ENCODE assay signal across 2 cellular contexts in the genomic region with DNA sequence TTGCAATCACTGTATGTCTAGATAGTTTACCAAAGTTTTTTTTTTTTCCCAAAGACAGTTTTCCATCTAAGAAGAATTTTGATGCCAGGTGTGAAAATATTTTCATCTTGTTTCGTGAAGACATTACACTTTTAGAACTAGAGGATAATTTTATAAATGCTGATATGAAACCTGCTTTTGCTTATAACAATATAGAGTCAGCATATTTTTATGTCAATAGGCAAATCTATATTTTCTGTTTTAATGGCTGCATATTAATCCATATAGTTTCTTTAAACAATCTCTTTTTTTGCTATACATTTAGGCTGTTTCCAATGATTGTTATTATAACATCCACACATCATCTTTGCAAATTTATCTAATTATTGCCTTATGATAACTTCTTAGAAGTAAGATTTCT.
TF ChIP-seq lines count a peak whose summit lies in the region.

No MANE protein-coding gene starts in this region.

TF ChIP-seq in HepG2, 621 proteins besides CTCF, POLR2A, EP300 and RAD21:
- TF ChIP-seq MAFF (IDR thresholded peaks at IDR 0.05; ENCODE audit: low read depth, low read length) (peak; percentile 55; the same call in 1 of the 2 replicates), CCAR2 (optimal IDR thresholded peaks at IDR 0.05; ENCODE audit: low read depth, low read length) (no peak), MAFK (conservative IDR thresholded peaks at IDR 0.05 in 1 of 2, IDR thresholded peaks at IDR 0.05 in 1 of 2; ENCODE audit: low read length in 2 of 2) (peak; percentile 10 to 71; a peak in 2 of 4 replicates)

TF ChIP-seq in K562, 482 proteins besides CTCF, POLR2A, EP300 and RAD21:
- no peak for TF ChIP-seq EHMT2 (IDR thresholded peaks at IDR 0.05)
- no peak for TF ChIP-seq ZKSCAN1 (IDR thresholded peaks at IDR 0.05; ENCODE audit: low read depth, low read length)
- TF ChIP-seq ZNF609 (CRISPR knock-in tag; IDR thresholded peaks at IDR 0.05; ENCODE audit: borderline replicate concordance): no peak
- no peak for TF ChIP-seq MNT (conservative IDR thresholded peaks at IDR 0.05)
- TF ChIP-seq NR3C1 (CRISPR knock-in tag; IDR thresholded peaks at IDR 0.05): no peak
- TF ChIP-seq KDM1A (IDR thresholded peaks at IDR 0.05): no peak
- TF ChIP-seq ZNF77 (CRISPR knock-in tag; IDR thresholded peaks at IDR 0.05): no peak
- no peak for TF ChIP-seq ZNF146 (CRISPR knock-in tag; IDR thresholded peaks at IDR 0.05; ENCODE audit: unreplicated experiment)
- no peak for TF ChIP-seq TCF15 (CRISPR knock-in tag; IDR thresholded peaks at IDR 0.05)
- no peak for TF ChIP-seq CC2D1A (IDR thresholded peaks at IDR 0.05)
- no peak for TF ChIP-seq ZNF354B (CRISPR knock-in tag; IDR thresholded peaks at IDR 0.05)
- TF ChIP-seq NELFE (IDR thresholded peaks at IDR 0.05; ENCODE audit: insufficient read depth, insufficient read length): no peak
- TF ChIP-seq SMAD3 (CRISPR knock-in tag; conservative IDR thresholded peaks at IDR 0.05): no peak
- no peak for TF ChIP-seq ZNF668 (CRISPR knock-in tag; IDR thresholded peaks at IDR 0.05)
- peak; percentile 39 for TF ChIP-seq MAFG (tag; conservative IDR thresholded peaks at IDR 0.05)
- TF ChIP-seq, protein P1, sequence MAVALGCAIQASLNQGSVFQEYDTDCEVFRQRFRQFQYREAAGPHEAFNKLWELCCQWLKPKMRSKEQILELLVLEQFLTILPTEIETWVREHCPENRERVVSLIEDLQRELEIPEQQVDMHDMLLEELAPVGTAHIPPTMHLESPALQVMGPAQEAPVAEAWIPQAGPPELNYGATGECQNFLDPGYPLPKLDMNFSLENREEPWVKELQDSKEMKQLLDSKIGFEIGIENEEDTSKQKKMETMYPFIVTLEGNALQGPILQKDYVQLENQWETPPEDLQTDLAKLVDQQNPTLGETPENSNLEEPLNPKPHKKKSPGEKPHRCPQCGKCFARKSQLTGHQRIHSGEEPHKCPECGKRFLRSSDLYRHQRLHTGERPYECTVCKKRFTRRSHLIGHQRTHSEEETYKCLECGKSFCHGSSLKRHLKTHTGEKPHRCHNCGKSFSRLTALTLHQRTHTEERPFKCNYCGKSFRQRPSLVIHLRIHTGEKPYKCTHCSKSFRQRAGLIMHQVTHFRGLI (CRISPR knock-in tag; IDR thresholded peaks at IDR 0.05): no peak
- TF ChIP-seq PKNOX1 (IDR thresholded peaks at IDR 0.05): no peak
- no peak for TF ChIP-seq POU5F1 (IDR thresholded peaks at IDR 0.05; ENCODE audit: borderline replicate concordance, low read depth, low read length, partially characterized antibody)
- TF ChIP-seq NCOA4 (IDR thresholded peaks at IDR 0.05; ENCODE audit: partially characterized antibody): no peak
- peak; percentile 39; the same call in 1 of the 2 replicates for TF ChIP-seq C11orf30 (IDR thresholded peaks at IDR 0.05; ENCODE audit: low read depth)
- no peak for TF ChIP-seq ESRRA (IDR thresholded peaks at IDR 0.05; ENCODE audit: borderline replicate concordance, low read depth)
- TF ChIP-seq ZNF436 (CRISPR knock-in tag; IDR thresholded peaks at IDR 0.05): no peak
- no peak for TF ChIP-seq GTF2F1 (IDR thresholded peaks at IDR 0.05; ENCODE audit: low read depth, low read length)
- no peak for TF ChIP-seq PHB (CRISPR knock-in tag; IDR thresholded peaks at IDR 0.05)
- TF ChIP-seq, protein P2, sequence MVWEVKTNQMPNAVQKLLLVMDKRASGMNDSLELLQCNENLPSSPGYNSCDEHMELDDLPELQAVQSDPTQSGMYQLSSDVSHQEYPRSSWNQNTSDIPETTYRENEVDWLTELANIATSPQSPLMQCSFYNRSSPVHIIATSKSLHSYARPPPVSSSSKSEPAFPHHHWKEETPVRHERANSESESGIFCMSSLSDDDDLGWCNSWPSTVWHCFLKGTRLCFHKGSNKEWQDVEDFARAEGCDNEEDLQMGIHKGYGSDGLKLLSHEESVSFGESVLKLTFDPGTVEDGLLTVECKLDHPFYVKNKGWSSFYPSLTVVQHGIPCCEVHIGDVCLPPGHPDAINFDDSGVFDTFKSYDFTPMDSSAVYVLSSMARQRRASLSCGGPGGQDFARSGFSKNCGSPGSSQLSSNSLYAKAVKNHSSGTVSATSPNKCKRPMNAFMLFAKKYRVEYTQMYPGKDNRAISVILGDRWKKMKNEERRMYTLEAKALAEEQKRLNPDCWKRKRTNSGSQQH (CRISPR knock-in tag; IDR thresholded peaks at IDR 0.05): no peak
- TF ChIP-seq ZNF76 (CRISPR knock-in tag; IDR thresholded peaks at IDR 0.05; ENCODE audit: borderline replicate concordance): no peak
- TF ChIP-seq ZNF316 (IDR thresholded peaks at IDR 0.05): peak; percentile 81
